ENCODE assay signal across 17 cellular contexts in genomic region chr1:164982545-164982944, GRCh38.
"Had no signal": no experiment of that assay in that cellular context is flagged by ENCODE, and none has a peak within 500 bp of the region (broad histone marks: within the 10 kb centered on the region; RNA-seq: fewer than 3 reads in every experiment).

No MANE protein-coding gene starts in this region.

- H3K4me1 ChIP-seq: tibial nerve had no signal

- H3K36me3 ChIP-seq: brain microvascular endothelial cell, tibial nerve, vagina had no signal

- DNase-seq: activated CD4-positive, alpha-beta T cell treated with anti-CD3 and anti-CD28 coated beads, Interleukin-2, amount 10 ng/mL, durations not matched to agents 24 days and 14 days; activated CD4-positive, CD25-positive, alpha-beta regulatory T cell; activated CD8-positive, alpha-beta memory T cell treated with anti-CD3 and anti-CD28 coated beads, Interleukin-2, amount 50 U/mL, for 48 hours; activated CD8-positive, alpha-beta T cell treated with anti-CD3 and anti-CD28 coated beads, Interleukin-2, amount 10 ng/mL, durations not matched to agents 7 days and 5 days; activated naive CD8-positive, alpha-beta T cell treated with anti-CD3 and anti-CD28 coated beads, Interleukin-2, amount 10 ng/mL, durations not matched to agents 7 days and 5 days; activated T-cell treated with anti-CD3 and anti-CD28 coated beads, Interleukin-2, amount 50 U/mL, for 72 hours; brain microvascular endothelial cell; cerebellar nuclear complex; effector memory CD4-positive, alpha-beta T cell; foreskin melanocyte; naive thymus-derived CD4-positive, alpha-beta T cell; retina; stimulated activated CD4-positive, alpha-beta T cell treated with anti-CD3 and anti-CD28 coated beads, Interleukin-2, amount 100 ng/mL, for 48 hours had no signal

- H3K9me3 ChIP-seq: tibial nerve, vagina had no signal

- ATAC-seq: activated CD8-positive, alpha-beta T cell treated with anti-CD3 and anti-CD28 coated beads, Interleukin-2, amount 10 ng/mL, durations not matched to agents 7 days and 5 days; activated T-cell treated with anti-CD3 and anti-CD28 coated beads, Interleukin-2, amount 50 U/mL, for 72 hours; naive thymus-derived CD4-positive, alpha-beta T cell; stimulated activated memory B cell treated with anti-CD40 and anti-IgM and Interleukin-4, amounts not matched to agents 10 μg/mL and 1 μg/mL and 100 μg/mL, for 72 hours had no signal

- H3K4me3 ChIP-seq: lung, tibial nerve, vagina had no signal

- H3K27ac ChIP-seq: brain microvascular endothelial cell, tibial nerve, vagina had no signal
